21 cellular contexts compared by ENCODE assay signal in the genomic region with DNA sequence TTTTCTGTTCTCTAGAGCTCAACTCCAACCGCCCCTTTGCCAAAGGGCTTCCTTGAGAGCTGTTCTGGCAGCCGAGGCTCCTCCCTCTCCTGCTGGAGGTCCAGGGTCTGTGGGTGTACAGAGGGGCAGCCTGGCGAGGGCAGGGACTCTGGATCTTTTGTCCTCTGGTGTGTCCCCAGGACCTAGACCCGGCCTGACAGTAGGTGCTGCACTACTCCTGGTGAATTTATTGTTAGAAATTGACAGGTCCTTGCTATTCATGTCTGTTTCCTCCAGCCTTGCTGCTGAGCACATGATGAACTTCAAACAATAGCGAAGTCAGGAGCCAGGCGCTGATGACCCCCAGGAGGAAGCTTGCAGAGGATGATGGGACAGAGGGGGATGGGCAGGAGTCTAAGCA.
DNase-seq lines count a peak whose midpoint lies in the region; ATAC-seq and TF ChIP-seq lines count a peak whose summit lies in the region.
"Had no signal": no experiment of that assay in that cellular context is flagged by ENCODE, and none has a peak within 500 bp of the region (broad histone marks: within the 10 kb centered on the region; RNA-seq: fewer than 3 reads in every experiment).

No MANE protein-coding gene starts in this region.

- H3K36me3 ChIP-seq in left ventricle myocardium inferior (no peaks in the 10 kb centered on the region), neural progenitor cell (no peaks in the 10 kb centered on the region), upper lobe of right lung (no peaks in the 10 kb centered on the region), HAP-1 (replicated peaks) (no peaks in the 10 kb centered on the region)
- H3K36me3 ChIP-seq: BE2C had no signal

- peaks cover 19% of the 10 kb centered on the region for H3K4me1 Mint-ChIP-seq in neural progenitor cell
- H3K4me1 Mint-ChIP-seq: CD4-positive, CD25-positive, alpha-beta regulatory T cell; CD8-positive, alpha-beta memory T cell had no signal

- in situ Hi-C loops in HAP-1 (cut with MboI; ENCODE audit: low sequenced_read_pairs) = no loop called here

- H3K79me2 ChIP-seq in neural progenitor cell (ENCODE audit: low read depth) = no peaks in the 10 kb centered on the region

- no peak overlapping the region for H2AFZ ChIP-seq in neural progenitor cell (replicated peaks)

- H3K27ac ChIP-seq in left ventricle myocardium inferior (replicated peaks) (peak overlapping the region; percentile 54), neural progenitor cell (no peak overlapping the region), upper lobe of right lung (no peak overlapping the region)
- H3K27ac ChIP-seq: HL-60 had no signal

- ATAC-seq in Right ventricle myocardium inferior = no peak
- ATAC-seq in upper lobe of right lung = peak; percentile 12
- no peak for ATAC-seq in HG02759 (IDR thresholded peaks at IDR 0.05; ENCODE audit: unreplicated experiment)

- H3K4me1 ChIP-seq in left ventricle myocardium inferior (no peaks in the 10 kb centered on the region), neural progenitor cell (no peaks in the 10 kb centered on the region), upper lobe of right lung (no peaks in the 10 kb centered on the region), HAP-1 (no peaks in the 10 kb centered on the region)

- no peak overlapping the region for H3K4me2 ChIP-seq in neural progenitor cell

- peak; percentile 20 for TF ChIP-seq CTCF in left ventricle myocardium inferior (IDR thresholded peaks at IDR 0.05; ENCODE audit: borderline replicate concordance)
- TF ChIP-seq CTCF in neural progenitor cell (IDR thresholded peaks at IDR 0.05) = no peak
- no peak for TF ChIP-seq CTCF in upper lobe of right lung (IDR thresholded peaks at IDR 0.05)

- no peaks in the 10 kb centered on the region for H3F3A ChIP-seq in neural progenitor cell (ENCODE audit: low read depth)

- no peak for DNase-seq in left ventricle myocardium inferior
- DNase-seq in Right ventricle myocardium inferior (ENCODE audit: missing footprints) = no peak
- DNase-seq in dermis blood vessel endothelial cell = peak; percentile 40
- DNase-seq in neural progenitor cell (ENCODE audit: low spot score) = no peak
- DNase-seq in upper lobe of right lung = no peak
- no peak for DNase-seq in HAP-1 (ENCODE audit: low spot score in 2 of 2)
- DNase-seq in activated T-cell treated with anti-CD3 and anti-CD28 coated beads for 4 hours = no peak
- DNase-seq: BE2C; C1 segment of cervical spinal cord; CD4-positive, CD25-positive, alpha-beta regulatory T cell; CD8-positive, alpha-beta memory T cell; COR-L47; DMS 273 treated with DMSO at 0.1 percent for 48 hours; DMS53; DND-41; GOT3; H7; IMR-90 had no signal

- peaks cover 16% of the 10 kb centered on the region for H3K9me3 Mint-ChIP-seq in neural progenitor cell

- H3K4me3 ChIP-seq in left ventricle myocardium inferior = no peak overlapping the region
- H3K4me3 ChIP-seq in neural progenitor cell = no peak overlapping the region
- H3K4me3 ChIP-seq in upper lobe of right lung = no peak overlapping the region
- H3K4me3 ChIP-seq in HAP-1 = no peak overlapping the region
- H3K4me3 ChIP-seq: GM12878 had no signal

- no peaks in the 10 kb centered on the region for H3K36me3 Mint-ChIP-seq in neural progenitor cell
- H3K36me3 Mint-ChIP-seq: CD4-positive, CD25-positive, alpha-beta regulatory T cell had no signal

- H3K9me3 ChIP-seq in left ventricle myocardium inferior (replicated peaks) (peaks cover 12% of the 10 kb centered on the region), neural progenitor cell (ENCODE audit: low read depth) (no peaks in the 10 kb centered on the region), upper lobe of right lung (no peaks in the 10 kb centered on the region), HAP-1 (no peaks in the 10 kb centered on the region)
- H3K9me3 ChIP-seq: BE2C had no signal

- H3K27ac Mint-ChIP-seq in neural progenitor cell = peak overlapping the region; percentile 88
- H3K27ac Mint-ChIP-seq: CD4-positive, CD25-positive, alpha-beta regulatory T cell; CD8-positive, alpha-beta memory T cell had no signal

- H3K9ac ChIP-seq in neural progenitor cell = no peak overlapping the region

- H3K27me3 ChIP-seq in left ventricle myocardium inferior (ENCODE audit: low read depth) (peaks cover 65% of the 10 kb centered on the region), neural progenitor cell (no peaks in the 10 kb centered on the region), upper lobe of right lung (no peaks in the 10 kb centered on the region), HAP-1 (ENCODE audit: low read depth) (no peaks in the 10 kb centered on the region)
- H3K27me3 ChIP-seq: BE2C had no signal

- peak overlapping the region; percentile 46 for H3K4me3 Mint-ChIP-seq in neural progenitor cell
- H3K4me3 Mint-ChIP-seq: CD4-positive, CD25-positive, alpha-beta regulatory T cell; CD8-positive, alpha-beta memory T cell had no signal

- H3K27me3 Mint-ChIP-seq in neural progenitor cell (ENCODE audit: insufficient read depth, low read depth) = peaks cover 6% of the 10 kb centered on the region

- no peaks in the 10 kb centered on the region for H4K20me1 ChIP-seq in neural progenitor cell (ENCODE audit: low read depth)

- intact Hi-C loops in left ventricle myocardium inferior (cut with micrococcal nuclease) = no loop called here
- intact Hi-C loops in Right ventricle myocardium inferior (cut with DNase I) = no loop called here
- intact Hi-C loops in upper lobe of right lung (cut with DNase I) = no loop called here
